Comparison of ENCODE assay signal across 29 cellular contexts in the genomic region with DNA sequence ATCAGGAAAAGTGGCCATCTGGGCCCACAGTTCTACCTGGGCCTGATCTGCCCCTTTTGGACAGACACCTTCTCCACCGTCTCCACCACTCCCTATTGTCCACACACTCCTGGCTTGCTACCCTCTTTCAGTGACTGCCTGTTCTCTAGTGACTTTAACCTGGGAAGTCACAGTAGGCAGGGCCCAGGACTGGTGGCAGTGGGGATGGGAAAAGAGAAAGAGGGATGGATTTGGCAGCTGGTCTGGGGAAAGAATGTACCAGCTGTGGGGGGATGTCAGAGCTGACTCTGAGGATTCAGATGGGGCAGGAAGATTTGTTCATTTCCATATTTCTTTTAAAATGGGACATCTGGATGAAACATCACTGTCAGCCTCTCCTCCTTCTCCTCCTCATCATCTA.
"Had no signal": no experiment of that assay in that cellular context is flagged by ENCODE, and none has a peak within 500 bp of the region (broad histone marks: within the 10 kb centered on the region; RNA-seq: fewer than 3 reads in every experiment).

No MANE protein-coding gene starts in this region.

- H3K4me1 ChIP-seq: adrenal gland, body of pancreas had no signal

- H3K27me3 ChIP-seq: adrenal gland, body of pancreas, esophagus squamous epithelium, gastroesophageal sphincter had no signal

- ATAC-seq: activated CD4-positive, CD25-positive, alpha-beta regulatory T cell treated with anti-CD3 and anti-CD28 coated beads, Interleukin-2, amount 50 U/mL, for 24 hours; activated CD8-positive, alpha-beta T cell treated with anti-CD3 and anti-CD28 coated beads for 36 hours; activated naive CD8-positive, alpha-beta T cell treated with anti-CD3 and anti-CD28 coated beads, Interleukin-2, amount 50 U/mL, for 24 hours; activated T-cell treated with anti-CD3 and anti-CD28 coated beads, Interleukin-2, amount 50 U/mL, for 4 hours; activated T-helper 17 cell treated with anti-CD3 and anti-CD28 coated beads, Interleukin-2, amount 50 U/mL, for 72 hours; body of pancreas; gastroesophageal sphincter; T-helper 17 cell had no signal

- H3K4me3 ChIP-seq: adrenal gland, body of pancreas, esophagus squamous epithelium, gastroesophageal sphincter had no signal

- H3K36me3 ChIP-seq: adrenal gland, WERI-Rb-1 had no signal

- H3K27ac ChIP-seq: adrenal gland, body of pancreas, epithelial cell of prostate, esophagus squamous epithelium, gastroesophageal sphincter, WERI-Rb-1 had no signal

- H3K9me3 ChIP-seq: adrenal gland, body of pancreas, esophagus squamous epithelium, gastroesophageal sphincter had no signal

- DNase-seq: activated B cell treated with CpG ODN at 0.5 μM for 24 hours; activated CD4-positive, alpha-beta T cell treated with anti-CD3 and anti-CD28 coated beads for 48 hours; activated CD4-positive, alpha-beta T cell treated with anti-CD3 and anti-CD28 coated beads, Interleukin-2, amount 50 U/mL, for 1 hour; activated CD4-positive, alpha-beta T cell treated with anti-CD3 and anti-CD28 coated beads, Interleukin-2, amount 50 U/mL, for 48 hours; activated CD8-positive, alpha-beta memory T cell treated with anti-CD3 and anti-CD28 coated beads for 24 hours; activated CD8-positive, alpha-beta T cell treated with anti-CD3 and anti-CD28 coated beads for 36 hours; activated effector memory CD4-positive, alpha-beta T cell treated with Interleukin-2 at 50 U/mL for 16 hours; activated gamma-delta T cell treated with Interleukin-2 at 50 U/mL for 16 hours; activated naive CD4-positive, alpha-beta T cell treated with anti-CD3 and anti-CD28 coated beads for 36 hours; activated naive CD8-positive, alpha-beta T cell treated with anti-CD3 and anti-CD28 coated beads for 36 hours; activated naive CD8-positive, alpha-beta T cell treated with anti-CD3 and anti-CD28 coated beads, Interleukin-2, amount 50 U/mL, for 24 hours; activated T-cell treated with anti-CD3 and anti-CD28 coated beads, Interleukin-2, amount 50 U/mL, for 4 hours; adrenal gland; amygdala; aorta; body of pancreas; caudate nucleus; cortex of kidney; effector CD8-positive, alpha-beta T cell; esophagus squamous epithelium; foreskin melanocyte; T-helper 1 cell; T-helper 17 cell; T1000; WERI-Rb-1 had no signal
